ENCODE assay signal across 8 cellular contexts in the genomic region with DNA sequence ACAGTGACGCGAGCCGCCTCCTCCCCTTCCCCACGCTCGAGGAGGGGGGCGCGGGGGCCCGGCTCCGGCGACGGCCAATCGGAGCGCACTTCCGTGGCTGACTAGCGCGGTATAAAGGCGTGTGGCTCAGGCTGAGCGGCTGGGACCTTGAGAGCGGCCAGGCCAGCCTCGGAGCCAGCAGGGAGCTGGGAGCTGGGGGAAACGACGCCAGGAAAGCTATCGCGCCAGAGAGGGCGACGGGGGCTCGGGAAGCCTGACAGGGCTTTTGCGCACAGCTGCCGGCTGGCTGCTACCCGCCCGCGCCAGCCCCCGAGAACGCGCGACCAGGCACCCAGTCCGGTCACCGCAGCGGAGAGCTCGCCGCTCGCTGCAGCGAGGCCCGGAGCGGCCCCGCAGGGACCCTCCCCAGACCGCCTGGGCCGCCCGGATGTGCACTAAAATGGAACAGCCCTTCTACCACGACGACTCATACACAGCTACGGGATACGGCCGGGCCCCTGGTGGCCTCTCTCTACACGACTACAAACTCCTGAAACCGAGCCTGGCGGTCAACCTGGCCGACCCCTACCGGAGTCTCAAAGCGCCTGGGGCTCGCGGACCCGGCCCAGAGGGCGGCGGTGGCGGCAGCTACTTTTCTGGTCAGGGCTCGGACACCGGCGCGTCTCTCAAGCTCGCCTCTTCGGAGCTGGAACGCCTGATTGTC. TPM values are rescaled to one million over a fixed set of nuclear protein-coding genes. Genes with fewer than 3 reads are reported as not detected.
DNase-seq lines count a peak whose midpoint lies in the region; ATAC-seq and TF ChIP-seq lines count a peak whose summit lies in the region.

A gene (plus strand): TSS at position 142 of the 703 bp plus-strand sequence. CDS start 286 bp downstream, at position 428.

- CTCF ChIA-PET in activated CD4-positive, alpha-beta memory T cell treated with anti-CD3 and anti-CD28 coated beads for 36 hours (lab: Charles Lee): interaction anchor here (0.7 to 18.0 kb wide), 8 partner anchors 9 to 174 kb away, joined by 3 to 636 read pairs (median 6); a partner anchor contains a TSS

- in situ Hi-C loops in GM18951 (cut with MboI; ENCODE audit: low sequenced_read_pairs, unreplicated experiment): no loop called here

- H3K27ac ChIP-seq in dorsolateral prefrontal cortex (peak within 1 kb of the TSS; percentile 82 to 100 (median 98)), right lobe of liver (peak within 1 kb of the TSS; percentile 96 to 100 (median 99))

- peak; percentile 28 for ATAC-seq in HG03460 (IDR thresholded peaks at IDR 0.05; ENCODE audit: unreplicated experiment)
- peak; percentile 44 to 63 (median 56) for ATAC-seq in right lobe of liver

- peak within 1 kb of the TSS; percentile 99 for H3K27ac Mint-ChIP-seq in activated CD4-positive, alpha-beta memory T cell treated with anti-CD3 and anti-CD28 coated beads for 36 hours

- peaks cover 32% of the 10 kb centered on the region for H3K4me1 Mint-ChIP-seq in activated CD4-positive, alpha-beta memory T cell treated with anti-CD3 and anti-CD28 coated beads for 36 hours (ENCODE audit: low read depth)

- peak within 1 kb of the TSS; percentile 94 for H3K4me3 Mint-ChIP-seq in activated CD4-positive, alpha-beta memory T cell treated with anti-CD3 and anti-CD28 coated beads for 36 hours

- WGBS in right lobe of liver (ENCODE audit: insufficient coverage, low coverage, low lambda C conversion rate, missing lambda C conversion rate): 0% methylated on average over 5 of the region's 73 CpGs

- intact Hi-C loops in activated CD4-positive, alpha-beta memory T cell treated with anti-CD3 and anti-CD28 coated beads for 36 hours (cut with micrococcal nuclease): loop anchor here (1.0 to 5.0 kb wide), 9 partner anchors 9 to 1056 kb away; a partner anchor contains a TSS
- intact Hi-C loops in dorsolateral prefrontal cortex (cut with DNase I) (loop anchor here in 1 of 2 donors (5.0 kb wide), 1 partner anchor 69 kb away; a partner anchor contains a TSS), right lobe of liver (cut with DNase I) (no loop called here)

- TF ChIP-seq CTCF in AG09319 (IDR thresholded peaks at IDR 0.05; ENCODE audit: low read depth, low read length) (no peak), dorsolateral prefrontal cortex (IDR thresholded peaks at IDR 0.05 in 54 of 56, conservative IDR thresholded peaks at IDR 0.05 in 2 of 56; ENCODE audit: low read depth in 1 of 56, partially characterized antibody in 56 of 56) (peak in 17 of 56 donors; percentile 5 to 25 (median 13)), right lobe of liver (IDR thresholded peaks at IDR 0.05) (peak in 2 of 4 donors; percentile 4 to 15)

- DNase-seq in AG09319 (ENCODE audit: extremely low read depth, low read depth) (peak; percentile 98), NCI-H82 treated with DMSO at 0.1 percent for 48 hours (lab: John Stamatoyannopoulos, UW; ENCODE audit: unreplicated experiment) (peak; percentile 89), dorsolateral prefrontal cortex (peak; percentile 93 to 99 (median 98)), right lobe of liver (peak; percentile 99)
- peak; percentile 98 for DNase-seq in activated CD4-positive, alpha-beta memory T cell treated with anti-CD3 and anti-CD28 coated beads for 36 hours
- peak; percentile 96 for DNase-seq in stimulated activated CD4-positive, alpha-beta T cell treated with anti-CD3 and anti-CD28 coated beads, Interleukin-4, amount 100 ng/mL, for 24 hours

- POLR2A ChIA-PET in activated CD4-positive, alpha-beta memory T cell treated with anti-CD3 and anti-CD28 coated beads for 36 hours (lab: Charles Lee): interaction anchor here (0.9 to 5.5 kb wide), 17 partner anchors 9 to 1055 kb away, joined by 3 to 89 read pairs (median 5); a partner anchor contains a TSS

- H3K27me3 Mint-ChIP-seq in activated CD4-positive, alpha-beta memory T cell treated with anti-CD3 and anti-CD28 coated beads for 36 hours: no peaks in the 10 kb centered on the region

- no peaks in the 10 kb centered on the region for H3K36me3 ChIP-seq in right lobe of liver

- H3K4me1 ChIP-seq in right lobe of liver: peaks cover 0 to 40% (median 21%) of the 10 kb centered on the region in 4 donors

- no peaks in the 10 kb centered on the region for H3K27me3 ChIP-seq in dorsolateral prefrontal cortex
- H3K27me3 ChIP-seq in right lobe of liver: no peaks in the 10 kb centered on the region

- peak within 1 kb of the TSS; percentile 53 to 98 (median 89) for H3K4me3 ChIP-seq in dorsolateral prefrontal cortex
- H3K4me3 ChIP-seq in right lobe of liver: peak within 1 kb of the TSS; percentile 73 to 90 (median 81)

- no peaks in the 10 kb centered on the region for H3K9me3 Mint-ChIP-seq in activated CD4-positive, alpha-beta memory T cell treated with anti-CD3 and anti-CD28 coated beads for 36 hours

- no peaks in the 10 kb centered on the region for H3K9me3 ChIP-seq in right lobe of liver

- TF ChIP-seq POLR2A in GM18951 (IDR thresholded peaks at IDR 0.05; ENCODE audit: extremely low read depth, insufficient read depth, insufficient read length): peak; percentile 100
- peak; percentile 100 for TF ChIP-seq POLR2A in right lobe of liver (IDR thresholded peaks at IDR 0.05)

- H3K36me3 Mint-ChIP-seq in activated CD4-positive, alpha-beta memory T cell treated with anti-CD3 and anti-CD28 coated beads for 36 hours: peaks cover 30% of the 10 kb centered on the region

RNA-seq across cellular contexts. Expression of the gene that starts here (rescaled TPM):
- total RNA-seq in activated CD4-positive, alpha-beta memory T cell treated with anti-CD3 and anti-CD28 coated beads for 36 hours: 100 to 1,000 TPM; 409 to 411 TPM
- total RNA-seq in dorsolateral prefrontal cortex: 100 to 1,000 TPM in 14 of 120 experiments, 10 to 100 TPM in 106; 14.0 to 268 (median 48.2) TPM
- total RNA-seq in right lobe of liver: 100 to 1,000 TPM in 2 of 6 experiments, 10 to 100 TPM in 4; 10.2 to 378 (median 66.0) TPM

Comparison
In these comparisons a context has a peak if more than half of its experiments do, and no peak if none do; other contexts are left out.
1. Peak in every context shown above with its lines: DNase-seq, ATAC-seq, H3K4me3 ChIP-seq and H3K27ac ChIP-seq.